Comparison of ENCODE assay signal across 16 cellular contexts in the genomic region with DNA sequence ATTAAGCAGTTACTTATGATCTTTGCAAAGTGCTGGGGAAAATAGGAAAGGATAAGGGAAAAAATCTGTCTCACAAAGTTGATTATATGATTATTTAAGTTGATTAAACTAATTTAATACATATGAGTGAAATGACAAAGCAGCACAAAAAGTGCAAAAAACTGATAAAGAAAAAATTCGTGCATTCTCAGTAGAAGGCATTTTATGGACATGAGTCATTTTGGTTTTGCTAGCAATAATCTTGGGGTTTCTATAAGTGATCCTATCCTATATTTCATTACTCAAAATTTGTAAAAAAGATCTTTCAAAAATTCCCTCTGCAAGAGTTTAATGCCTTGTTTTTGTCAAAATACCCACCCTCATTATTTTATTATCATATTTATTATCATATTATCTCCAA.
"Had no signal": no experiment of that assay in that cellular context is flagged by ENCODE, and none has a peak within 500 bp of the region (broad histone marks: within the 10 kb centered on the region; RNA-seq: fewer than 3 reads in every experiment).

No MANE protein-coding gene starts in this region.

- H3K4me1 ChIP-seq: gastrocnemius medialis, transverse colon had no signal

- H3K27ac ChIP-seq: gastrocnemius medialis, transverse colon, WERI-Rb-1 had no signal

- H3K9me3 ChIP-seq: gastrocnemius medialis, transverse colon had no signal

- ATAC-seq: activated CD4-positive, alpha-beta T cell treated with anti-CD3 and anti-CD28 coated beads for 36 hours; activated CD8-positive, alpha-beta T cell treated with anti-CD3 and anti-CD28 coated beads for 36 hours; activated T-cell treated with anti-CD3 and anti-CD28 coated beads, Interleukin-2, amount 50 U/mL, for 72 hours; gastrocnemius medialis; left ventricle myocardium superior; sciatic nerve had no signal

- DNase-seq: activated CD4-positive, alpha-beta T cell treated with anti-CD3 and anti-CD28 coated beads for 36 hours; activated CD8-positive, alpha-beta memory T cell treated with anti-CD3 and anti-CD28 coated beads, Interleukin-2, amount 50 U/mL, for 4 hours; activated CD8-positive, alpha-beta T cell treated with anti-CD3 and anti-CD28 coated beads for 36 hours; activated gamma-delta T cell treated with Interleukin-2 at 50 U/mL for 16 hours; activated naive CD8-positive, alpha-beta T cell treated with anti-CD3 and anti-CD28 coated beads, Interleukin-2, amount 10 ng/mL, durations not matched to agents 7 days and 5 days; activated T-cell treated with anti-CD3 and anti-CD28 coated beads, Interleukin-2, amount 50 U/mL, for 72 hours; gastrocnemius medialis; left ventricle myocardium superior; nephron progenitor cell; stimulated activated CD4-positive, alpha-beta T cell treated with anti-CD3 and anti-CD28 coated beads, Interleukin-12 subunit alpha, Interleukin-12 subunit beta, amount 100 ng/mL, for 4 hours; stimulated activated naive CD4-positive, alpha-beta T cell; substantia nigra; T-helper 1 cell; transverse colon; WERI-Rb-1 had no signal

- H3K36me3 ChIP-seq: gastrocnemius medialis, transverse colon, WERI-Rb-1 had no signal

- H3K4me3 ChIP-seq: gastrocnemius medialis, transverse colon had no signal

- H3K27me3 ChIP-seq: gastrocnemius medialis, transverse colon had no signal
